8 cellular contexts compared by ENCODE assay signal in the genomic region with DNA sequence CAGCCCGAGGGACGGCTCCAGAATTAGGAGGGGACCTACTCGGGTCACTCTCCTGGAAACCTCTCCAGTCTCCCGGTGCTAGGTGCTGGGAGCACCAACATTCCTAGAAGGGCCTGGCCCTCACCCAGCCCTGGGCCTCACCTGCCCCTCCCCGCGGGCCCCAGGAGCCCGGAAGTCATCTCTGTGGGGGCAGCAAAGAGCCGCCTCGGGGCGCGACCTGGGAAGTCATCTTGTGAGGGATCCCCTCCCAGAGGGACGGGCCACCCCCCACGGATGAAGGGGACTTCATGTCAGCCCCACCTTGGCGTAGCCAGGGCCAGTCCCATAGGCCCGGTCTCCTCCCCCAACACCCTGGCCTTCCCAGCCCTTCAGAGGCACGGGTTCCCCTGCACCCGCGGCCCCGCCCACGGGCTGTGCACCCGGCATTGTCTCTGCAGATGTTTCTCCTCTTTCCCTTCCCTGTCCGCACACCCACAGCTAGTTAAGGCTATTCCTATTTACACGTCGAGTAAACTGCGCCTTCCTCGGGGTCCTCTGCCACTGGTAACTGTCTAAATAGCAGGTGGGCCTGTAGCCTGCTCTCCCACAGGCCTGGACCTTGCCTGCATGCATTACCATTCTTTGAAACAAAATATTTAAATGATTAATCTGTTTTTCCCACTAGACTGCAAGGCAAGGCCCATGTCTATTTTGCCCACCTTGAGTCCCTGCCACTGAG. TPM values are rescaled to one million over a fixed set of nuclear protein-coding genes. Genes with fewer than 3 reads are reported as not detected.
DNase-seq lines count a peak whose midpoint lies in the region; ATAC-seq and TF ChIP-seq lines count a peak whose summit lies in the region.

No MANE protein-coding gene starts in this region.

- peaks cover 9% of the 10 kb centered on the region for H3K27me3 ChIP-seq in neural progenitor cell

- H3K36me3 Mint-ChIP-seq in neural progenitor cell: peaks cover 6% of the 10 kb centered on the region

- H3K4me1 ChIP-seq in neural progenitor cell: peaks cover 22% of the 10 kb centered on the region

- peaks cover 5% of the 10 kb centered on the region for H3K79me2 ChIP-seq in neural progenitor cell (ENCODE audit: low read depth)

- H3K9me3 Mint-ChIP-seq in neural progenitor cell: peaks cover 4% of the 10 kb centered on the region

- peaks cover 9% of the 10 kb centered on the region for H4K20me1 ChIP-seq in neural progenitor cell (ENCODE audit: low read depth)

- no peak for TF ChIP-seq CTCF in fibroblast of pulmonary artery (IDR thresholded peaks at IDR 0.05; ENCODE audit: low read length, missing control alignments)
- no peak for TF ChIP-seq CTCF in neural progenitor cell (IDR thresholded peaks at IDR 0.05)

- H3K4me2 ChIP-seq in neural progenitor cell: peak overlapping the region; percentile 82

- H3F3A ChIP-seq in neural progenitor cell (ENCODE audit: low read depth): peaks cover 11% of the 10 kb centered on the region

- no peaks in the 10 kb centered on the region for H3K9me3 ChIP-seq in neural progenitor cell (ENCODE audit: low read depth)

- peak overlapping the region; percentile 88 for H3K4me3 Mint-ChIP-seq in neural progenitor cell

- no peaks in the 10 kb centered on the region for H3K36me3 ChIP-seq in neural progenitor cell

- peak; percentile 42 for ATAC-seq in HG02642 (IDR thresholded peaks at IDR 0.05; ENCODE audit: poor library complexity, unreplicated experiment)

- peaks cover 36% of the 10 kb centered on the region for H3K4me1 Mint-ChIP-seq in neural progenitor cell

- DNase-seq in NCI-H82 (lab: John Stamatoyannopoulos, UW) (peak; percentile 29), NCI-H82 treated with DMSO at 0.1 percent for 48 hours (lab: John Stamatoyannopoulos, UW; ENCODE audit: unreplicated experiment) (no peak), NCI-H146 (lab: John Stamatoyannopoulos, UW) (peak; percentile 89), fibroblast of pulmonary artery (ENCODE audit: low read depth) (no peak), neural progenitor cell (ENCODE audit: low spot score) (peak; percentile 68), AG08396 (ENCODE audit: low spot score) (no peak)
- DNase-seq in activated T-cell treated with anti-CD3 and anti-CD28 coated beads, Interleukin-2, amount 50 U/mL, for 48 hours: peak; percentile 71 to 75

- H2AFZ ChIP-seq in neural progenitor cell (replicated peaks): peak overlapping the region; percentile 94

- peaks cover 15% of the 10 kb centered on the region for H3K27me3 Mint-ChIP-seq in neural progenitor cell (ENCODE audit: insufficient read depth, low read depth)

- H3K27ac ChIP-seq in neural progenitor cell: no peak overlapping the region

- H3K4me3 ChIP-seq in fibroblast of pulmonary artery (replicated peaks; ENCODE audit: low read depth, low read length) (peak overlapping the region; percentile 71), neural progenitor cell (peak overlapping the region; percentile 77)

- H3K9ac ChIP-seq in neural progenitor cell: no peak overlapping the region

- no peak overlapping the region for H3K27ac Mint-ChIP-seq in neural progenitor cell

RNA-seq across cellular contexts. Expression of a gene that starts 0.9 kb away (rescaled TPM):
- 28.9 and 37.2 TPM in 2 replicates for total RNA-seq in neural progenitor cell (ENCODE audit: low replicate concordance)

RNA-seq across cellular contexts. Expression of a gene that starts 42.0 kb away (rescaled TPM):
- total RNA-seq in neural progenitor cell (ENCODE audit: low replicate concordance): 49.3 and 78.0 TPM in 2 replicates

Comparison
In these comparisons a context has a peak if more than half of its experiments do, and no peak if none do; other contexts are left out.
1. DNase-seq: peak in NCI-H82 (single experiment), NCI-H146 (single experiment), activated T-cell treated with anti-CD3 and anti-CD28 coated beads, Interleukin-2, amount 50 U/mL, for 48 hours (2 of 2) and neural progenitor cell (single experiment); none in NCI-H82 treated with DMSO at 0.1 percent for 48 hours (single experiment), fibroblast of pulmonary artery (single experiment) and AG08396 (single experiment).